Comparison of ENCODE assay signal across 8 cellular contexts in genomic region chr2:32064021-32064678, GRCh38.
A peak's percentile ranks its signal among the peaks of the same experiment; 100 is the strongest.
DNase-seq lines count a peak whose midpoint lies in the region; ATAC-seq and TF ChIP-seq lines count a peak whose summit lies in the region.

No MANE protein-coding gene starts in this region.

- no peaks in the 10 kb centered on the region for H3K27me3 ChIP-seq in NT2/D1 (ENCODE audit: insufficient read depth, insufficient read length)
- H3K27me3 ChIP-seq in brain microvascular endothelial cell (replicated peaks) = no peaks in the 10 kb centered on the region

- H3K9me3 ChIP-seq in NT2/D1 (ENCODE audit: insufficient read depth, low read length) = no peaks in the 10 kb centered on the region

- H3K9ac ChIP-seq in NT2/D1 (ENCODE audit: insufficient read length, low read depth) = peak overlapping the region; percentile 58

- peak overlapping the region; percentile 83 for H3K27ac Mint-ChIP-seq in stimulated activated memory B cell treated with anti-CD40 and anti-IgM and Interleukin-4, amounts not matched to agents 10 μg/mL and 1 μg/mL and 100 μg/mL, for 72 hours

- TF ChIP-seq CTCF in brain microvascular endothelial cell (IDR thresholded peaks at IDR 0.05; ENCODE audit: low read depth, low read length, missing control alignments) = no peak

- in situ Hi-C loops in brain microvascular endothelial cell (cut with HindIII; ENCODE audit: low pct_ligation_motif_present, low sequenced_read_pairs) = no loop called here

- H3K4me1 ChIP-seq in NT2/D1 (ENCODE audit: insufficient read depth, insufficient read length) = no peaks in the 10 kb centered on the region

- no peaks in the 10 kb centered on the region for H3K9me3 Mint-ChIP-seq in stimulated activated memory B cell treated with anti-CD40 and anti-IgM and Interleukin-4, amounts not matched to agents 10 μg/mL and 1 μg/mL and 100 μg/mL, for 72 hours

- H3K4me3 Mint-ChIP-seq in stimulated activated memory B cell treated with anti-CD40 and anti-IgM and Interleukin-4, amounts not matched to agents 10 μg/mL and 1 μg/mL and 100 μg/mL, for 72 hours = peak overlapping the region; percentile 86

- peak; percentile 7 for ATAC-seq in HG02588 (IDR thresholded peaks at IDR 0.05; ENCODE audit: unreplicated experiment)
- peak; percentile 3 for ATAC-seq in stimulated activated memory B cell treated with anti-CD40 and anti-IgM and Interleukin-4, amounts not matched to agents 10 μg/mL and 1 μg/mL and 100 μg/mL, for 72 hours

- H3K4me1 Mint-ChIP-seq in stimulated activated memory B cell treated with anti-CD40 and anti-IgM and Interleukin-4, amounts not matched to agents 10 μg/mL and 1 μg/mL and 100 μg/mL, for 72 hours = peaks cover 34% of the 10 kb centered on the region

- no peak overlapping the region for H3K27ac ChIP-seq in brain microvascular endothelial cell

- H3K27me3 Mint-ChIP-seq in stimulated activated memory B cell treated with anti-CD40 and anti-IgM and Interleukin-4, amounts not matched to agents 10 μg/mL and 1 μg/mL and 100 μg/mL, for 72 hours = no peaks in the 10 kb centered on the region

- peak overlapping the region; percentile 49 for H3K4me3 ChIP-seq in NT2/D1 (ENCODE audit: insufficient read length, low read depth)
- H3K4me3 ChIP-seq in brain microvascular endothelial cell (ENCODE audit: low read depth, low read length) = peak overlapping the region; percentile 75

- no peaks in the 10 kb centered on the region for H3K36me3 ChIP-seq in NT2/D1 (ENCODE audit: insufficient read depth, insufficient read length, low read length)
- H3K36me3 ChIP-seq in brain microvascular endothelial cell (replicated peaks) = no peaks in the 10 kb centered on the region

- no peaks in the 10 kb centered on the region for H3K36me3 Mint-ChIP-seq in stimulated activated memory B cell treated with anti-CD40 and anti-IgM and Interleukin-4, amounts not matched to agents 10 μg/mL and 1 μg/mL and 100 μg/mL, for 72 hours

- DNase-seq in NCI-H2196 treated with DMSO at 0.1 percent for 48 hours (lab: John Stamatoyannopoulos, UW; ENCODE audit: unreplicated experiment) (peak; percentile 35), NCI-H2196 (lab: John Stamatoyannopoulos, UW; ENCODE audit: unreplicated experiment) (no peak), NT2/D1 (ENCODE audit: low read depth, low spot score) (no peak), brain microvascular endothelial cell (peak; percentile 7), kidney tubule cell (ENCODE audit: low spot score) (peak; percentile 13), NCI-H345 treated with DMSO at 0.1 percent for 48 hours (lab: John Stamatoyannopoulos, UW; ENCODE audit: unreplicated experiment) (no peak)

Comparison
In these comparisons a context has a peak if more than half of its experiments do, and no peak if none do; other contexts are left out.
1. DNase-seq: peak in NCI-H2196 treated with DMSO at 0.1 percent for 48 hours (single experiment), brain microvascular endothelial cell (single experiment) and kidney tubule cell (single experiment); none in NCI-H2196 (single experiment), NT2/D1 (single experiment) and NCI-H345 treated with DMSO at 0.1 percent for 48 hours (single experiment).